Comparison of ENCODE assay signal across 15 cellular contexts in genomic region chr1:8205771-8206170, GRCh38.
DNase-seq lines count a peak whose midpoint lies in the region; ATAC-seq and TF ChIP-seq lines count a peak whose summit lies in the region.
"Had no signal": no experiment of that assay in that cellular context is flagged by ENCODE, and none has a peak within 500 bp of the region (broad histone marks: within the 10 kb centered on the region; RNA-seq: fewer than 3 reads in every experiment).

No MANE protein-coding gene starts in this region.

- POLR2A ChIA-PET in PC-9 (lab: Charles Lee; ENCODE audit: unreplicated experiment): no interaction called here

- H4K20me1 ChIP-seq in PC-9 (ENCODE audit: insufficient read depth): no peaks in the 10 kb centered on the region
- H4K20me1 ChIP-seq: BLaER1 treated with 17β-estradiol and CSF1 and Interleukin-3, amounts not matched to agents 10 nM and 100 nM had no signal

- TF ChIP-seq EP300 in transverse colon (IDR thresholded peaks at IDR 0.05; ENCODE audit: low read depth): no peak

- BruUV-seq in PC-9 (replicated peaks; lab: Mats Ljungman, UMichigan): no TSS peak

- no peaks in the 10 kb centered on the region for H3K9me2 ChIP-seq in PC-9 (ENCODE audit: insufficient read depth)

- H3K27me3 ChIP-seq in PC-9 (ENCODE audit: insufficient read depth, low read depth) (no peaks in the 10 kb centered on the region), transverse colon (no peaks in the 10 kb centered on the region)
- H3K27me3 ChIP-seq: BLaER1 treated with 17β-estradiol and CSF1 and Interleukin-3, amounts not matched to agents 10 nM and 100 nM; SJCRH30 had no signal

- H3K4me1 ChIP-seq in PC-9 (replicated peaks; ENCODE audit: insufficient read depth) (peaks cover 73% of the 10 kb centered on the region), transverse colon (peaks cover 13 to 29% (median 23%) of the 10 kb centered on the region in 4 donors), mucosa of descending colon (ENCODE audit: low read depth) (no peaks in the 10 kb centered on the region)

- TF ChIP-seq CTCF in PC-9 (conservative IDR thresholded peaks at IDR 0.05): no peak
- TF ChIP-seq CTCF in transverse colon (IDR thresholded peaks at IDR 0.05): no peak
- no peak for TF ChIP-seq CTCF in mucosa of descending colon (IDR thresholded peaks at IDR 0.05)

- DNase-seq in PC-9 (no peak), amniotic epithelial cell (ENCODE audit: low read depth) (peak; percentile 54), iris pigment epithelial cell (ENCODE audit: low read depth) (peak; percentile 83), transverse colon (no peak), mucosa of descending colon (no peak), NCI-H1417 (lab: John Stamatoyannopoulos, UW) (no peak)
- DNase-seq: GF-D8, HFFc6, MM.1S, NCI-H2029, NCI-H2171 treated with DMSO at 0.1 percent for 48 hours, NCI-H510A, SJCRH30 had no signal

- peaks cover 21% of the 10 kb centered on the region for H3K79me2 ChIP-seq in PC-9 (ENCODE audit: low read depth)

- H3K27ac ChIP-seq in PC-9: peak overlapping the region; percentile 100
- peak overlapping the region in 3 of 4 donors; percentile 87 to 89 (median 89) for H3K27ac ChIP-seq in transverse colon
- H3K27ac ChIP-seq: BLaER1 treated with 17β-estradiol and CSF1 and Interleukin-3, amounts not matched to agents 10 nM and 100 nM; SJCRH30 had no signal

- H3K36me3 ChIP-seq in PC-9 (ENCODE audit: low read depth) (no peaks in the 10 kb centered on the region), transverse colon (no peaks in the 10 kb centered on the region), mucosa of descending colon (ENCODE audit: low read depth) (no peaks in the 10 kb centered on the region)
- H3K36me3 ChIP-seq: BLaER1 treated with 17β-estradiol and CSF1 and Interleukin-3, amounts not matched to agents 10 nM and 100 nM; SJCRH30 had no signal

- intact Hi-C loops in PC-9 (cut with micrococcal nuclease; ENCODE audit: unreplicated experiment) (no loop called here), transverse colon (cut with DNase I; ENCODE audit: low total_unique reads) (no loop called here), mucosa of descending colon (cut with DNase I, micrococcal nuclease) (loop anchor here in 1 of 2 donors (10.0 kb wide), 1 partner anchor 71 kb away; no protein-coding TSS in a partner anchor)

- H3F3A ChIP-seq in PC-9 (ENCODE audit: insufficient read depth, low read depth): peaks cover 63% of the 10 kb centered on the region

- H3K4me3 ChIP-seq in PC-9: no peak overlapping the region
- H3K4me3 ChIP-seq in transverse colon: no peak overlapping the region
- no peak overlapping the region for H3K4me3 ChIP-seq in mucosa of descending colon
- H3K4me3 ChIP-seq: BLaER1 treated with 17β-estradiol and CSF1 and Interleukin-3, amounts not matched to agents 10 nM and 100 nM; SJCRH30 had no signal

- WGBS in transverse colon (ENCODE audit: low coverage in 1 of 2), 2 donors: 90 to 96% methylated on average over 4 to 10 of the region's 10 CpGs

- H2AFZ ChIP-seq in PC-9: no peak overlapping the region

- ATAC-seq in mucosa of descending colon (no peak), HG03378 (IDR thresholded peaks at IDR 0.05; ENCODE audit: unreplicated experiment) (no peak)

- CTCF ChIA-PET in PC-9 (lab: Charles Lee): no interaction called here

- in situ Hi-C loops in transverse colon (cut with MboI; ENCODE audit: low pct_ligation_motif_present in 1 of 4, low pct_unique_long_range_greater_than_20kb in 1 of 4, low sequenced_read_pairs in 3 of 4): no loop called here

- TF ChIP-seq POLR2A in transverse colon (IDR thresholded peaks at IDR 0.05): no peak

- H3K4me2 ChIP-seq in PC-9: peak overlapping the region; percentile 61

- H3K9me3 ChIP-seq in PC-9 (ENCODE audit: insufficient read depth, low read depth): no peaks in the 10 kb centered on the region
- H3K9me3 ChIP-seq in transverse colon: no peaks in the 10 kb centered on the region
- H3K9me3 ChIP-seq in mucosa of descending colon: no peaks in the 10 kb centered on the region
- H3K9me3 ChIP-seq: SJCRH30 had no signal

Comparison
In these comparisons a context has a peak if more than half of its experiments do, and no peak if none do; other contexts are left out.
1. DNase-seq: peak in amniotic epithelial cell (single experiment) and iris pigment epithelial cell (single experiment); none in PC-9 (0 of 2), transverse colon (single experiment), mucosa of descending colon (0 of 3) and NCI-H1417 (0 of 3).